Comparison of ENCODE assay signal across 20 cellular contexts in the genomic region with DNA sequence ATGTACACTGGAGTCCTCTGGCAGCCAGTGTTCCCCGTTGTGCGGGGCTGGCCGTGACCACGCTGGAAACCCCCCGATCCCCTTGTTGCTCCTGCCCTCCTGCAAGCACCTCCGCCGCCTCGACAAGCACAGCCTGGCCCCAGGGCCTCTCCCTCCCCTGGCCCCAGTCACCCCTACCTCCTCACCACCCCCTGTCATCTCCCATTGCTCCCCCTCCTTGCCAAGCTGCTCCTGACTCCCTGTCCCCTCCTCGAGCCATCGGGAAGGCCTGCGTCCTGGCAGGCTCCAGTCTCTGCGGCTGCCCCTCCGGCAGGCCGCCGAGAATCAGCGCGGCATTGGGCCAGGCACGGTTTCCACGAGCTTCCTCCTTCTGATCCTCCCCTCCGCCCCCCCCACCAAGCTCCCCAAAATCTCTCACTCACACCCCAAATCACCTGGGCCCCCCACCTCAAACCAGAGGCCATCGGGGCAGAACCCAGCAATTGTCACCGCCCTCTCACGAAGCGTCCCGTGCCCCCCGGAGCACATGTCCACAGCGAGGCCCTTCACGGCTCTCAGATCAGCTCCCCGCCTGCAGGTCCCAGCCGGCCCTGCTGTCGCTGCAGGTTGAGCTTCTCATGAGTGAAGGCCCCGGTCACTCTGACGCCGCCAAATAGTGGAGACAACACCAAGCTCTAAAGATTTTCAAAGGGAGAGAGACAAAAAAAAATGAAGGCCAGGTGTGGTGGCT. TPM values are rescaled to one million over a fixed set of nuclear protein-coding genes. Genes with fewer than 3 reads are reported as not detected.
DNase-seq lines count a peak whose midpoint lies in the region; ATAC-seq and TF ChIP-seq lines count a peak whose summit lies in the region.
"Had no signal": no experiment of that assay in that cellular context is flagged by ENCODE, and none has a peak within 500 bp of the region (broad histone marks: within the 10 kb centered on the region; RNA-seq: fewer than 3 reads in every experiment).

No MANE protein-coding gene starts in this region.

- H3K18ac ChIP-seq in H9 (ENCODE audit: insufficient read length, low read depth, low read length), result no peak overlapping the region
- H3K18ac ChIP-seq in mesenchymal stem cell (ENCODE audit: low read depth in 1 of 2, low read length in 2 of 2), result no peak overlapping the region

- H3K27me3 Mint-ChIP-seq in H9 (ENCODE audit: low read depth), result peaks cover 27% of the 10 kb centered on the region

- no peaks in the 10 kb centered on the region for H3K9me3 ChIP-seq in BLaER1 treated with 17β-estradiol and CSF1 and Interleukin-3, amounts not matched to agents 10 nM and 100 nM (replicated peaks in 1 of 11)
- H3K9me3 ChIP-seq in H9 (ENCODE audit: control insufficient read depth, low read depth, low read length) (no peaks in the 10 kb centered on the region), mesenchymal stem cell (ENCODE audit: control insufficient read depth, low read length) (no peaks in the 10 kb centered on the region), upper lobe of right lung (no peaks in the 10 kb centered on the region)
- H3K9me3 ChIP-seq: heart left ventricle, suprapubic skin had no signal

- ATAC-seq in upper lobe of right lung, result no peak
- ATAC-seq: heart left ventricle had no signal

- no peak overlapping the region for H3T11ph ChIP-seq in H9 (ENCODE audit: low read length)

- WGBS in H9 (ENCODE audit: extremely low coverage, insufficient read length, low lambda C conversion rate), result no CpG with 5 or more reads among the region's 34 CpGs
- WGBS in mesenchymal stem cell, result 96% methylated on average over 34 of the region's 34 CpGs

- H2AK5ac ChIP-seq in H9 (ENCODE audit: insufficient read length, low read length) (no peak overlapping the region), mesenchymal stem cell (ENCODE audit: low read length, severe bottlenecking) (no peak overlapping the region)

- no peaks in the 10 kb centered on the region for H3K79me2 ChIP-seq in H9 (ENCODE audit: insufficient read depth, low read length)

- H2BK12ac ChIP-seq in H9 (ENCODE audit: insufficient read length, low read depth, low read length) (no peak overlapping the region), mesenchymal stem cell (ENCODE audit: low read length in 2 of 2) (peak overlapping the region; percentile 24 to 32)

- no peak overlapping the region for H4K8ac ChIP-seq in H9 (replicated peaks; ENCODE audit: insufficient read length, low read depth, low read length)
- no peak overlapping the region for H4K8ac ChIP-seq in mesenchymal stem cell (ENCODE audit: low read length)

- TF ChIP-seq CTCF in H9 (conservative IDR thresholded peaks at IDR 0.05), result no peak
- no peak for TF ChIP-seq CTCF in upper lobe of right lung (IDR thresholded peaks at IDR 0.05)

- H3K79me1 ChIP-seq in H9 (ENCODE audit: insufficient read depth, low read depth, low read length, poor library complexity, severe bottlenecking) (no peaks in the 10 kb centered on the region), mesenchymal stem cell (replicated peaks; ENCODE audit: low read length, poor library complexity, severe bottlenecking) (no peaks in the 10 kb centered on the region)

- no peak overlapping the region for H3K4me3 ChIP-seq in BLaER1 treated with 17β-estradiol and CSF1 and Interleukin-3, amounts not matched to agents 10 nM and 100 nM
- H3K4me3 ChIP-seq in mesenchymal stem cell (ENCODE audit: insufficient read depth in 1 of 2, low read depth in 1 of 2, low read length in 2 of 2) (no peak overlapping the region), upper lobe of right lung (no peak overlapping the region)
- H3K4me3 ChIP-seq: heart left ventricle, smooth muscle cell, suprapubic skin had no signal

- H2BK15ac ChIP-seq in H9 (ENCODE audit: low read depth, low read length), result no peak overlapping the region
- no peak overlapping the region for H2BK15ac ChIP-seq in mesenchymal stem cell (ENCODE audit: low read depth, poor library complexity, severe bottlenecking)

- H3K23me2 ChIP-seq in H9 (ENCODE audit: insufficient read length, low read depth, low read length, poor library complexity, severe bottlenecking), result no peaks in the 10 kb centered on the region

- no peak overlapping the region for H2AFZ ChIP-seq in H9 (ENCODE audit: low read length)
- no peak overlapping the region for H2AFZ ChIP-seq in mesenchymal stem cell (ENCODE audit: low read depth, low read length)

- peaks cover 85 to 100% (median 97%) of the 10 kb centered on the region in 10 experiments for H3K4me1 ChIP-seq in BLaER1 treated with 17β-estradiol and CSF1 and Interleukin-3, amounts not matched to agents 10 nM and 100 nM
- H3K4me1 ChIP-seq in H9 (ENCODE audit: insufficient read depth, low read length), result no peaks in the 10 kb centered on the region
- H3K4me1 ChIP-seq in mesenchymal stem cell (ENCODE audit: control insufficient read depth, insufficient read depth, low read depth, low read length), result peaks cover 14% of the 10 kb centered on the region
- H3K4me1 ChIP-seq in upper lobe of right lung, result peaks cover 34% of the 10 kb centered on the region

- no peak overlapping the region for H3K4ac ChIP-seq in H9 (ENCODE audit: low read depth, low read length)
- H3K4ac ChIP-seq in mesenchymal stem cell (ENCODE audit: low read depth in 1 of 2, low read length in 2 of 2), result no peak overlapping the region

- H3K4me1 Mint-ChIP-seq in H9, result peaks cover 2 to 7% of the 10 kb centered on the region in 2 experiments; a peak in 3 of 4 replicates

- H3K4me2 ChIP-seq in BLaER1 treated with 17β-estradiol and CSF1 and Interleukin-3, amounts not matched to agents 10 nM and 100 nM, result peak overlapping the region in 10 of 11 experiments; percentile 89 to 100 (median 98); a peak in 15 of 22 replicates
- H3K4me2 ChIP-seq in H9 (ENCODE audit: insufficient read depth, insufficient read length, low read length) (no peak overlapping the region), mesenchymal stem cell (ENCODE audit: low read length, poor library complexity, severe bottlenecking) (no peak overlapping the region)
- H3K4me2 ChIP-seq: smooth muscle cell had no signal

- peak overlapping the region in 2 of 3 experiments; percentile 57 to 89; a peak in 2 of 7 replicates for H3K27ac Mint-ChIP-seq in H9

- H3K14ac ChIP-seq in H9 (ENCODE audit: insufficient read depth, low read length), result no peak overlapping the region; the same call in 1 of the 2 replicates
- H3K14ac ChIP-seq in mesenchymal stem cell (ENCODE audit: low read length in 2 of 2), result peak overlapping the region in 1 of 2 experiments; percentile 62

- H3K23ac ChIP-seq in H9 (ENCODE audit: insufficient read length, low read depth, low read length), result no peak overlapping the region
- H3K23ac ChIP-seq in mesenchymal stem cell (ENCODE audit: low read length in 2 of 2), result no peak overlapping the region

- H4K5ac ChIP-seq in H9 (ENCODE audit: insufficient read length, low read depth, low read length), result no peak overlapping the region

- H2BK120ac ChIP-seq in H9 (ENCODE audit: low read depth, low read length, poor library complexity, severe bottlenecking) (no peak overlapping the region), mesenchymal stem cell (ENCODE audit: low read depth, low read length) (no peak overlapping the region)

- no peaks in the 10 kb centered on the region for H3K36me3 ChIP-seq in BLaER1 treated with 17β-estradiol and CSF1 and Interleukin-3, amounts not matched to agents 10 nM and 100 nM
- H3K36me3 ChIP-seq in mesenchymal stem cell (ENCODE audit: control insufficient read depth in 1 of 2, insufficient read depth in 2 of 2, low read depth in 1 of 2, low read length in 2 of 2), result no peaks in the 10 kb centered on the region
- H3K36me3 ChIP-seq in upper lobe of right lung, result no peaks in the 10 kb centered on the region
- H3K36me3 ChIP-seq: heart left ventricle, suprapubic skin had no signal

- intact Hi-C loops in upper lobe of right lung (cut with DNase I), result no loop called here

- DNase-seq in H9 (no peak), mesenchymal stem cell (no peak), NCI-H1092 (lab: John Stamatoyannopoulos, UW) (no peak), upper lobe of right lung (no peak)
- no peak for DNase-seq in NK-92 treated with Interleukin-12 subunit alpha and Interleukin-12 subunit beta, amount 100 ng/mL, for 24 hours (lab: John Stamatoyannopoulos, UW)
- DNase-seq: activated CD4-positive, CD25-positive, alpha-beta regulatory T cell; activated effector memory CD4-positive, alpha-beta T cell treated with anti-CD3 and anti-CD28 coated beads, Interleukin-2, amount 50 U/mL, for 16 hours; NCI-H146; SHP77 treated with DMSO at 0.1 percent for 48 hours; stimulated activated CD4-positive, alpha-beta T cell treated with anti-CD3 and anti-CD28 coated beads, Interleukin-4, amount 100 ng/mL, for 4 hours had no signal

- no peak overlapping the region for H2BK20ac ChIP-seq in H9 (ENCODE audit: low read depth, low read length, poor library complexity, severe bottlenecking)

- peaks cover 0 to 6% (median 0%) of the 10 kb centered on the region in 11 experiments; a peak in 5 of 22 replicates for H3K27me3 ChIP-seq in BLaER1 treated with 17β-estradiol and CSF1 and Interleukin-3, amounts not matched to agents 10 nM and 100 nM
- no peaks in the 10 kb centered on the region for H3K27me3 ChIP-seq in H9 (ENCODE audit: insufficient read depth, low read length)
- H3K27me3 ChIP-seq in mesenchymal stem cell (ENCODE audit: control insufficient read depth in 1 of 2, insufficient read depth in 1 of 2, low read length in 2 of 2), result peaks cover 8 to 17% of the 10 kb centered on the region in 2 experiments
- H3K27me3 ChIP-seq in upper lobe of right lung, result no peaks in the 10 kb centered on the region
- H3K27me3 ChIP-seq: heart left ventricle, suprapubic skin had no signal

- no peak overlapping the region for H4K91ac ChIP-seq in H9 (ENCODE audit: insufficient read length, low read depth, low read length)
- peak overlapping the region; percentile 43 for H4K91ac ChIP-seq in mesenchymal stem cell (ENCODE audit: low read length)

- H3K4me3 Mint-ChIP-seq in H9, result no peak overlapping the region

- H2BK5ac ChIP-seq in H9 (ENCODE audit: insufficient read length, low read length), result no peak overlapping the region
- H2BK5ac ChIP-seq in mesenchymal stem cell (ENCODE audit: low read depth, low read length, poor library complexity, severe bottlenecking), result no peak overlapping the region

- H3K9me3 Mint-ChIP-seq in H9, result no peaks in the 10 kb centered on the region

- H3K27ac ChIP-seq in BLaER1 treated with 17β-estradiol and CSF1 and Interleukin-3, amounts not matched to agents 10 nM and 100 nM, result peak overlapping the region in 2 of 11 experiments; percentile 10 to 93; a peak in 3 of 22 replicates
- H3K27ac ChIP-seq in H9 (ENCODE audit: insufficient read length, low read depth, low read length) (no peak overlapping the region), mesenchymal stem cell (ENCODE audit: low read length, poor library complexity, severe bottlenecking) (no peak overlapping the region), upper lobe of right lung (no peak overlapping the region)
- H3K27ac ChIP-seq: heart left ventricle, suprapubic skin had no signal

- H4K20me1 ChIP-seq in BLaER1 treated with 17β-estradiol and CSF1 and Interleukin-3, amounts not matched to agents 10 nM and 100 nM, result peaks cover 0 to 20% (median 0%) of the 10 kb centered on the region in 11 experiments; a peak in 4 of 22 replicates
- no peaks in the 10 kb centered on the region for H4K20me1 ChIP-seq in H9 (ENCODE audit: control insufficient read depth, insufficient read depth, insufficient read length)

- H3K9ac ChIP-seq in BLaER1 treated with 17β-estradiol and CSF1 and Interleukin-3, amounts not matched to agents 10 nM and 100 nM, result peak overlapping the region in 2 of 11 experiments; percentile 18 to 66; a peak in 3 of 22 replicates
- H3K9ac ChIP-seq in H9 (ENCODE audit: extremely low read depth, insufficient read length, low read length), result no peak overlapping the region
- no peak overlapping the region for H3K9ac ChIP-seq in mesenchymal stem cell (ENCODE audit: low read length)

- H3K56ac ChIP-seq in H9 (ENCODE audit: insufficient read length, low read depth, low read length), result no peak overlapping the region

- H3K36me3 Mint-ChIP-seq in H9 (ENCODE audit: insufficient read depth in 1 of 3, low read depth in 3 of 3), result no peaks in the 10 kb centered on the region

RNA-seq across cellular contexts. Expression of gene LSP1, which starts 5.7 kb away (rescaled TPM):
- not detected in 2 replicates for total RNA-seq in H9 (2021)
- polyA plus RNA-seq in mesenchymal stem cell (2013, experiment 1 of 2), result 1.3 TPM
- 1.3 TPM for polyA plus RNA-seq in mesenchymal stem cell (2013, experiment 2 of 2)
- total RNA-seq in upper lobe of right lung, result 78.2 TPM
- total RNA-seq: H1 had no signal

RNA-seq across cellular contexts. Expression of gene TNNI2, which starts 8.4 kb away (rescaled TPM):
- total RNA-seq in H9 (2021) (not detected in 2 replicates), upper lobe of right lung (6.9 TPM)
- not detected for polyA plus RNA-seq in mesenchymal stem cell (2013, experiment 1 of 2)
- 0.07 TPM for polyA plus RNA-seq in mesenchymal stem cell (2013, experiment 2 of 2)
- total RNA-seq: astrocyte, cerebellum, H1 had no signal
- polyA plus RNA-seq: H1 had no signal

RNA-seq across cellular contexts. Expression of gene SYT8, which starts 12.4 kb away (rescaled TPM):
- total RNA-seq in H9 (2021) (not detected in 2 replicates), upper lobe of right lung (12.5 TPM)
- not detected for polyA plus RNA-seq in mesenchymal stem cell (2013, experiment 1 of 2)
- not detected for polyA plus RNA-seq in mesenchymal stem cell (2013, experiment 2 of 2)
- total RNA-seq: cerebellum, H1, heart left ventricle, OCI-LY7, posterior vena cava had no signal
- polyA plus RNA-seq: H1 had no signal

RNA-seq across cellular contexts. Expression of gene PRR33, which starts 44.5 kb away (rescaled TPM):
- total RNA-seq in H9 (2021) (not detected in 2 replicates), upper lobe of right lung (not detected)
- polyA plus RNA-seq in mesenchymal stem cell (2013, experiment 1 of 2), result not detected
- not detected for polyA plus RNA-seq in mesenchymal stem cell (2013, experiment 2 of 2)
- total RNA-seq: astrocyte, cerebellum, H1, lower leg skin, OCI-LY7, smooth muscle cell, suprapubic skin had no signal
- polyA plus RNA-seq: smooth muscle cell had no signal

Comparison
In these comparisons a context has a peak if more than half of its experiments do, and no peak if none do; other contexts are left out.
1. H3K4me2 ChIP-seq: peak in BLaER1 treated with 17β-estradiol and CSF1 and Interleukin-3, amounts not matched to agents 10 nM and 100 nM (10 of 11); none in H9 (single experiment) and mesenchymal stem cell (single experiment).
2. RNA of gene LSP1, which starts 5.7 kb away (total RNA-seq): 78.2 TPM in upper lobe of right lung (single experiment); not detected in H9; every median in the first group is over 10 times any median in the second.
3. RNA of gene SYT8, which starts 12.4 kb away (total RNA-seq): 12.5 TPM in upper lobe of right lung (single experiment); not detected in H9; every median in the first group is over 10 times any median in the second.